In the genomic region with DNA sequence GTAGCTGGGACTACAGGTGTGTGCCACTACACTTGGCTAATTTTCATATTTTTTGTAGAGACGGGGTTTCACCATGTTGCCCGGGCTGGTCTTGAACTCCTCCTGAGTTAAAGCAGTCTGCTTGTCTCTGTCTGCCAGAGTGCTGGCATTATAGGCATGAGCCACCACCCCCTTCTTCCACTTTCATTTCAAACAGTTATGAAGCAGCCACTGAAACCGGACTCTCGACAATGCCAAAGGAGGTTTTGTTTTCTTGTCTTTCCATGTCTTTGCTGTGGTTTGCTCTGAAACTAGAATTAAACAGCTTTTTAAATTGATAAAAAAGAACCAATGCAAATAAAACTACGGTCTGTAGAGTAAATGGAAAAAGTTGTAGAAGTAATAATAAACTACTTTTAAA, we compare ENCODE assay signal across 8 cellular contexts. TPM values are rescaled to one million over a fixed set of nuclear protein-coding genes. Genes with fewer than 3 reads are reported as not detected.
DNase-seq lines count a peak whose midpoint lies in the region; ATAC-seq, FAIRE-seq and TF ChIP-seq lines count a peak whose summit lies in the region.

No MANE protein-coding gene starts in this region.

- H3K27me3 ChIP-seq in neutrophil, result no peaks in the 10 kb centered on the region
- no peaks in the 10 kb centered on the region for H3K27me3 ChIP-seq in small intestine (ENCODE audit: control insufficient read depth in 2 of 2, insufficient read depth in 2 of 2, low read length in 2 of 2)

- intact Hi-C loops in left ventricle myocardium superior (cut with micrococcal nuclease), result no loop called here

- peaks cover 49% of the 10 kb centered on the region for H3K4me1 Mint-ChIP-seq in T-helper 2 cell treated with Interferon-gamma antibody and Interleukin-4, amounts not matched to agents 5 μg/mL and 100 μg/mL, for 36 hours (ENCODE audit: low read depth)

- H3K27ac Mint-ChIP-seq in T-helper 2 cell treated with Interferon-gamma antibody and Interleukin-4, amounts not matched to agents 5 μg/mL and 100 μg/mL, for 36 hours, result peak overlapping the region; percentile 58

- H3K4me3 Mint-ChIP-seq in T-helper 2 cell treated with Interferon-gamma antibody and Interleukin-4, amounts not matched to agents 5 μg/mL and 100 μg/mL, for 36 hours, result peak overlapping the region; percentile 65

- DNase-seq in T-helper 2 cell treated with Interferon-gamma antibody and Interleukin-4, amounts not matched to agents 5 μg/mL and 100 μg/mL, for 36 hours (ENCODE audit: low spot score), result peak; percentile 57
- DNase-seq in small intestine (no peak), NCI-H2196 (lab: John Stamatoyannopoulos, UW; ENCODE audit: unreplicated experiment) (no peak), left ventricle myocardium superior (no peak), NCI-H748 treated with DMSO at 0.1 percent for 48 hours (lab: John Stamatoyannopoulos, UW) (no peak)

- H3K9me3 Mint-ChIP-seq in T-helper 2 cell treated with Interferon-gamma antibody and Interleukin-4, amounts not matched to agents 5 μg/mL and 100 μg/mL, for 36 hours, result no peaks in the 10 kb centered on the region

- FAIRE-seq in small intestine (lab: Jason Lieb, UNC), result no peak

- H3K9me3 ChIP-seq in neutrophil (no peaks in the 10 kb centered on the region), small intestine (ENCODE audit: control insufficient read depth, low read depth) (no peaks in the 10 kb centered on the region)

- H3K4me3 ChIP-seq in neutrophil (ENCODE audit: low read depth in 1 of 2, low read length in 1 of 2) (no peak overlapping the region), small intestine (ENCODE audit: low read depth in 1 of 2, low read length in 2 of 2) (no peak overlapping the region)

- peaks cover under 1 to 9% of the 10 kb centered on the region in 2 experiments for H3K4me1 ChIP-seq in neutrophil (ENCODE audit: control insufficient read depth in 1 of 2, insufficient read depth in 1 of 2, low read depth in 1 of 2, low read length in 1 of 2)
- H3K4me1 ChIP-seq in small intestine (ENCODE audit: control insufficient read depth in 2 of 2, insufficient read depth in 1 of 2, low read depth in 1 of 2, low read length in 1 of 2), result no peaks in the 10 kb centered on the region

- ATAC-seq in GM18867 (IDR thresholded peaks at IDR 0.05; ENCODE audit: unreplicated experiment) (peak; percentile 95), HG02759 (IDR thresholded peaks at IDR 0.05; ENCODE audit: unreplicated experiment) (peak; percentile 89), left ventricle myocardium superior (no peak)

- no peaks in the 10 kb centered on the region for H3K27me3 Mint-ChIP-seq in T-helper 2 cell treated with Interferon-gamma antibody and Interleukin-4, amounts not matched to agents 5 μg/mL and 100 μg/mL, for 36 hours (ENCODE audit: low read depth)

- H3K36me3 ChIP-seq in neutrophil, result peaks cover 6% of the 10 kb centered on the region
- H3K36me3 ChIP-seq in small intestine (ENCODE audit: control insufficient read depth in 2 of 2, insufficient read depth in 2 of 2, low read length in 2 of 2), result no peaks in the 10 kb centered on the region

- TF ChIP-seq CTCF in neutrophil (IDR thresholded peaks at IDR 0.05), result no peak

- peaks cover 23% of the 10 kb centered on the region for H3K36me3 Mint-ChIP-seq in T-helper 2 cell treated with Interferon-gamma antibody and Interleukin-4, amounts not matched to agents 5 μg/mL and 100 μg/mL, for 36 hours (ENCODE audit: low read depth)

- WGBS in small intestine, 3 donors, result 43 to 66% (median 44%) methylated on average over 5 of the region's 5 CpGs

- H3K27ac ChIP-seq in neutrophil (peak overlapping the region; percentile 33), small intestine (ENCODE audit: low read depth in 1 of 2, low read length in 1 of 2) (no peak overlapping the region)

RNA-seq across cellular contexts. Expression of a gene that starts 30.4 kb away (rescaled TPM):
- 100 to 1,000 TPM; 106 to 139 (median 121) TPM for polyA plus RNA-seq in small intestine
- total RNA-seq in left ventricle myocardium superior, result 44.8 TPM

RNA-seq across cellular contexts. Expression of a gene that starts 45.6 kb away (rescaled TPM):
- polyA plus RNA-seq in small intestine, result 10 to 100 TPM in 1 of 3 donors, 1 to 10 TPM in 2; 5.1 to 19.0 (median 7.0) TPM
- 17.2 TPM for total RNA-seq in left ventricle myocardium superior
